Comparison of ENCODE assay signal across 8 cellular contexts in genomic region chr5:72815580-72816296, GRCh38. TPM values are rescaled to one million over a fixed set of nuclear protein-coding genes. Genes with fewer than 3 reads are reported as not detected.
DNase-seq lines count a peak whose midpoint lies in the region; ATAC-seq and TF ChIP-seq lines count a peak whose summit lies in the region.

No MANE protein-coding gene starts in this region.

- no peaks in the 10 kb centered on the region for H3K9me3 Mint-ChIP-seq in activated T-cell treated with anti-CD3 and anti-CD28 coated beads, Interleukin-2, amount 50 U/mL, for 72 hours
- H3K9me3 Mint-ChIP-seq in brain = peaks cover 0 to 16% (median 6%) of the 10 kb centered on the region in 5 experiments

- peak overlapping the region; percentile 63 for H3K27ac Mint-ChIP-seq in activated T-cell treated with anti-CD3 and anti-CD28 coated beads, Interleukin-2, amount 50 U/mL, for 72 hours
- peak overlapping the region; percentile 97 to 100 (median 99) for H3K27ac Mint-ChIP-seq in brain

- H3K4me3 ChIP-seq in lower leg skin (ENCODE audit: low read depth, poor library complexity, severe bottlenecking) (peak overlapping the region; percentile 86), thymus (ENCODE audit: low read length) (peak overlapping the region; percentile 96)

- peak overlapping the region; percentile 85 to 95 for H3K4me3 Mint-ChIP-seq in activated T-cell treated with anti-CD3 and anti-CD28 coated beads, Interleukin-2, amount 50 U/mL, for 72 hours
- H3K4me3 Mint-ChIP-seq in brain = peak overlapping the region; percentile 97 to 100 (median 98)

- ATAC-seq in activated T-cell treated with anti-CD3 and anti-CD28 coated beads, Interleukin-2, amount 50 U/mL, for 72 hours (replicated peaks in 1 of 2) = peak; percentile 16 to 31

- peaks cover 24% of the 10 kb centered on the region for H3K4me1 Mint-ChIP-seq in activated T-cell treated with anti-CD3 and anti-CD28 coated beads, Interleukin-2, amount 50 U/mL, for 72 hours (ENCODE audit: low read depth)
- H3K4me1 Mint-ChIP-seq in brain = peaks cover 30% of the 10 kb centered on the region

- no peak for DNase-seq in activated T-cell treated with anti-CD3 and anti-CD28 coated beads, Interleukin-2, amount 50 U/mL, for 72 hours
- DNase-seq in activated T-cell treated with anti-CD3 and anti-CD28 coated beads, Interleukin-2, amount 50 U/mL, for 1 hour = no peak
- DNase-seq in NCI-H345 (lab: John Stamatoyannopoulos, UW) = peak; percentile 30
- no peak for DNase-seq in lower leg skin (ENCODE audit: low spot score in 2 of 2)
- no peak for DNase-seq in head of caudate nucleus
- no peak for DNase-seq in NCI-H774 (lab: John Stamatoyannopoulos, UW)

- no peaks in the 10 kb centered on the region for H3K36me3 Mint-ChIP-seq in activated T-cell treated with anti-CD3 and anti-CD28 coated beads, Interleukin-2, amount 50 U/mL, for 72 hours (ENCODE audit: insufficient read depth in 2 of 2)
- H3K36me3 Mint-ChIP-seq in brain = peaks cover 31% of the 10 kb centered on the region

- no peaks in the 10 kb centered on the region for H3K9me3 ChIP-seq in thymus (ENCODE audit: control insufficient read depth)

- no peaks in the 10 kb centered on the region for H3K4me1 ChIP-seq in thymus (ENCODE audit: control insufficient read depth, insufficient read depth, low read length)

- no peak for TF ChIP-seq CTCF in brain (conservative IDR thresholded peaks at IDR 0.05)
- no peak for TF ChIP-seq CTCF in lower leg skin (IDR thresholded peaks at IDR 0.05)

- no peaks in the 10 kb centered on the region for H3K36me3 ChIP-seq in thymus (ENCODE audit: control insufficient read depth, insufficient read depth)

- 6 to 8% methylated on average over 14 of the region's 14 CpGs for WGBS in lower leg skin, 2 donors
- 4% methylated on average over 14 of the region's 14 CpGs for WGBS in thymus

- peaks cover 12% of the 10 kb centered on the region for H3K27me3 Mint-ChIP-seq in activated T-cell treated with anti-CD3 and anti-CD28 coated beads, Interleukin-2, amount 50 U/mL, for 72 hours (ENCODE audit: low read depth)
- peaks cover 7% of the 10 kb centered on the region for H3K27me3 Mint-ChIP-seq in brain

- intact Hi-C loops in lower leg skin (cut with DNase I; ENCODE audit: low total_unique reads) = no loop called here
- intact Hi-C loops in head of caudate nucleus (cut with DNase I) = loop anchor here (2.0 to 5.0 kb wide), 3 partner anchors 33 to 213 kb away; no protein-coding TSS in a partner anchor

- no peak for TF ChIP-seq POLR2A in lower leg skin (IDR thresholded peaks at IDR 0.05)

- no peaks in the 10 kb centered on the region for H3K27me3 ChIP-seq in thymus (ENCODE audit: control insufficient read depth, insufficient read depth)

- peak overlapping the region; percentile 95 for H3K27ac ChIP-seq in thymus (ENCODE audit: low read depth)

RNA-seq across cellular contexts. Expression of gene TNPO1, which starts 0.7 kb away (rescaled TPM):
- total RNA-seq in activated T-cell treated with anti-CD3 and anti-CD28 coated beads, Interleukin-2, amount 50 U/mL, for 72 hours = 100 to 1,000 TPM in 1 of 2 donors, 10 to 100 TPM in 1; 92.6 to 114 TPM
- polyA plus RNA-seq in brain (ENCODE audit: insufficient read depth, low read depth, low replicate concordance) (29.6 TPM), thymus (14.6 TPM)
- total RNA-seq in lower leg skin = 10 to 100 TPM; 55.5 to 83.4 (median 66.2) TPM
